ENCODE assay signal across 1 cellular context in genomic region chr1:55477953-55478352, GRCh38.
TF ChIP-seq lines count a peak whose summit lies in the region.

No MANE protein-coding gene starts in this region.

TF ChIP-seq in SK-N-SH, 30 proteins besides CTCF, POLR2A, EP300 and RAD21 (continued from another document):
- TF ChIP-seq, protein P1, sequence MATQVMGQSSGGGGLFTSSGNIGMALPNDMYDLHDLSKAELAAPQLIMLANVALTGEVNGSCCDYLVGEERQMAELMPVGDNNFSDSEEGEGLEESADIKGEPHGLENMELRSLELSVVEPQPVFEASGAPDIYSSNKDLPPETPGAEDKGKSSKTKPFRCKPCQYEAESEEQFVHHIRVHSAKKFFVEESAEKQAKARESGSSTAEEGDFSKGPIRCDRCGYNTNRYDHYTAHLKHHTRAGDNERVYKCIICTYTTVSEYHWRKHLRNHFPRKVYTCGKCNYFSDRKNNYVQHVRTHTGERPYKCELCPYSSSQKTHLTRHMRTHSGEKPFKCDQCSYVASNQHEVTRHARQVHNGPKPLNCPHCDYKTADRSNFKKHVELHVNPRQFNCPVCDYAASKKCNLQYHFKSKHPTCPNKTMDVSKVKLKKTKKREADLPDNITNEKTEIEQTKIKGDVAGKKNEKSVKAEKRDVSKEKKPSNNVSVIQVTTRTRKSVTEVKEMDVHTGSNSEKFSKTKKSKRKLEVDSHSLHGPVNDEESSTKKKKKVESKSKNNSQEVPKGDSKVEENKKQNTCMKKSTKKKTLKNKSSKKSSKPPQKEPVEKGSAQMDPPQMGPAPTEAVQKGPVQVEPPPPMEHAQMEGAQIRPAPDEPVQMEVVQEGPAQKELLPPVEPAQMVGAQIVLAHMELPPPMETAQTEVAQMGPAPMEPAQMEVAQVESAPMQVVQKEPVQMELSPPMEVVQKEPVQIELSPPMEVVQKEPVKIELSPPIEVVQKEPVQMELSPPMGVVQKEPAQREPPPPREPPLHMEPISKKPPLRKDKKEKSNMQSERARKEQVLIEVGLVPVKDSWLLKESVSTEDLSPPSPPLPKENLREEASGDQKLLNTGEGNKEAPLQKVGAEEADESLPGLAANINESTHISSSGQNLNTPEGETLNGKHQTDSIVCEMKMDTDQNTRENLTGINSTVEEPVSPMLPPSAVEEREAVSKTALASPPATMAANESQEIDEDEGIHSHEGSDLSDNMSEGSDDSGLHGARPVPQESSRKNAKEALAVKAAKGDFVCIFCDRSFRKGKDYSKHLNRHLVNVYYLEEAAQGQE (IDR thresholded peaks at IDR 0.05; ENCODE audit: low read depth, low read length) = no peak
- TF ChIP-seq ELF1 (IDR thresholded peaks at IDR 0.05) (no peak), FOXM1 (IDR thresholded peaks at IDR 0.05; ENCODE audit: low read depth) (no peak), USF1 (IDR thresholded peaks at IDR 0.05; ENCODE audit: borderline replicate concordance, low read depth) (no peak), POLR2AphosphoS5 (IDR thresholded peaks at IDR 0.05; ENCODE audit: low read depth, low read length) (no peak), RFX5 (IDR thresholded peaks at IDR 0.05; ENCODE audit: low read length) (no peak), EZH2phosphoT487 (IDR thresholded peaks at IDR 0.05; ENCODE audit: borderline replicate concordance, low read depth) (no peak), RXRA (IDR thresholded peaks at IDR 0.05; ENCODE audit: borderline replicate concordance, low read depth) (no peak)
